In the genomic region with DNA sequence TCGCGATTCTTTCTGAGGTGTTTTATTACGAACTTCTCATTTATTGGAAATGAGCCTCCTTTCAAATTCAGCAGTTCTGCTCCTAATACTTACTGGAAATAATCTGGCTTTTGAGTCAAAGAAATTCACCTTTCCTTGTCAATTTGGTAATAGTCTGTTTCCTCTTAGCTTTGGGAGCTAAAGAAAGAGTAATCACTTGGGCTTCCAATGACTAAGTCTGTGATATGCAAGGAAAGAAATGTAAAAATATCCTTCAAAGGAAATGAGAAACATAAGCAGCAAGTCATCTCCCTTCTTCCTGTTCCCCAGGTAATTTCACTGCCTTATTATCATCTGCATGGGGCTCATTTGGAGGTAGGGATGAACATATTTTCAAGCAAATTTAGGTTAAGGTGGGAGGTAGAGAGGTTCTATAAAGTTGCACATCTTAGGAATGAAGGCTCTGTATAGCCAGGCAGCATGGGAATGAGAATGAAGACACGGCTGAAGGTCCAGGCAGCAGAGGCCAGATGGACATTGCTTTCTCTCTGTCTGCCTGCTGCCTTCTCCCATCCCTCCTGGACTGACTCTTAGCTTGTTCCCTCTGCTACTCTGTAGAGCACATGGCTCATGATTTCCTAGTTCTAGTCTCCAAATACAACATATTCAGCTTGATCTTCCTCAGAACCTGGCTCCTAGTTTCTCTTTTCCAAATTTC, we compare ENCODE assay signal across 1 cellular context.
TF ChIP-seq lines count a peak whose summit lies in the region.

No MANE protein-coding gene starts in this region.

TF ChIP-seq in IMR-90, 13 proteins besides CTCF, POLR2A, EP300 and RAD21:
- no peak for TF ChIP-seq CEBPB (IDR thresholded peaks at IDR 0.05; ENCODE audit: low read depth, low read length)
- no peak for TF ChIP-seq MAFK (IDR thresholded peaks at IDR 0.05; ENCODE audit: low read depth, low read length)
- no peak for TF ChIP-seq MAZ (IDR thresholded peaks at IDR 0.05; ENCODE audit: borderline replicate concordance, low read depth, low read length)
- TF ChIP-seq CHD1 (IDR thresholded peaks at IDR 0.05; ENCODE audit: low read depth, low read length), result no peak
- no peak for TF ChIP-seq MXI1 (IDR thresholded peaks at IDR 0.05; ENCODE audit: borderline replicate concordance, low read depth, low read length)
TF ChIP-seq in IMR-90: peak in this region for 0.
